Comparison of ENCODE assay signal across 21 cellular contexts in genomic region chr15:88882745-88883144, GRCh38. TPM values are rescaled to one million over a fixed set of nuclear protein-coding genes. Genes with fewer than 3 reads are reported as not detected.
DNase-seq lines count a peak whose midpoint lies in the region; ATAC-seq and TF ChIP-seq lines count a peak whose summit lies in the region.
"Had no signal": no experiment of that assay in that cellular context is flagged by ENCODE, and none has a peak within 500 bp of the region (broad histone marks: within the 10 kb centered on the region; RNA-seq: fewer than 3 reads in every experiment).

No MANE protein-coding gene starts in this region.

- H3K9me2 ChIP-seq in PC-3 (replicated peaks; ENCODE audit: low read length): no peaks in the 10 kb centered on the region

- no peaks in the 10 kb centered on the region for H3K4me1 Mint-ChIP-seq in Caco-2 (ENCODE audit: low read depth, unreplicated experiment)
- H3K4me1 Mint-ChIP-seq: activated CD4-positive, alpha-beta T cell treated with anti-CD3 and anti-CD28 coated beads, Interleukin-2, amount 10 ng/mL, durations not matched to agents 24 days and 14 days had no signal

- H3K27ac ChIP-seq in PC-3 (ENCODE audit: low read length) (no peak overlapping the region), dorsolateral prefrontal cortex (no peak overlapping the region)
- H3K27ac ChIP-seq: C4-2B, skin epidermis, upper lobe of right lung had no signal

- H3F3A ChIP-seq in PC-3 (ENCODE audit: low read length, unreplicated experiment): no peaks in the 10 kb centered on the region

- H3K4me1 ChIP-seq in PC-3 (ENCODE audit: insufficient read depth, low read length) (peaks cover 3% of the 10 kb centered on the region; the same call in 1 of the 2 replicates), Caco-2 (no peaks in the 10 kb centered on the region)
- H3K4me1 ChIP-seq: upper lobe of right lung had no signal

- TF ChIP-seq CTCF in AG10803 (conservative IDR thresholded peaks at IDR 0.05; ENCODE audit: low read length): no peak
- no peak for TF ChIP-seq CTCF in PC-3 (conservative IDR thresholded peaks at IDR 0.05; ENCODE audit: low read depth, low read length)
- TF ChIP-seq CTCF in Caco-2 (IDR thresholded peaks at IDR 0.05; ENCODE audit: insufficient read depth in 1 of 2, low read depth in 1 of 2, low read length in 1 of 2, severe bottlenecking in 1 of 2, unreplicated experiment in 1 of 2): no peak
- TF ChIP-seq CTCF in dorsolateral prefrontal cortex (IDR thresholded peaks at IDR 0.05 in 54 of 56, conservative IDR thresholded peaks at IDR 0.05 in 2 of 56; ENCODE audit: low read depth in 1 of 56, partially characterized antibody in 56 of 56): no peak

- H3K79me2 ChIP-seq in PC-3 (ENCODE audit: low read length): no peaks in the 10 kb centered on the region

- no peaks in the 10 kb centered on the region for H3K27me3 Mint-ChIP-seq in Caco-2 (ENCODE audit: insufficient read depth, unreplicated experiment)
- H3K27me3 Mint-ChIP-seq: activated CD4-positive, alpha-beta T cell treated with anti-CD3 and anti-CD28 coated beads, Interleukin-2, amount 10 ng/mL, durations not matched to agents 24 days and 14 days; progenitor cell of endocrine pancreas had no signal

- H4K20me1 ChIP-seq in PC-3 (ENCODE audit: low read length): no peaks in the 10 kb centered on the region

- no peak overlapping the region for H3K4me3 Mint-ChIP-seq in Caco-2 (ENCODE audit: unreplicated experiment)
- H3K4me3 Mint-ChIP-seq: activated CD4-positive, alpha-beta T cell treated with anti-CD3 and anti-CD28 coated beads, Interleukin-2, amount 10 ng/mL, durations not matched to agents 24 days and 14 days had no signal

- H2AFZ ChIP-seq in PC-3 (ENCODE audit: low read length): no peak overlapping the region

- intact Hi-C loops in PC-3 (cut with micrococcal nuclease): no loop called here
- intact Hi-C loops in Caco-2 (cut with micrococcal nuclease; ENCODE audit: unreplicated experiment): no loop called here
- intact Hi-C loops in dorsolateral prefrontal cortex (cut with DNase I): no loop called here

- H3K4me3 ChIP-seq in AG10803 (ENCODE audit: low read length) (no peak overlapping the region), PC-3 (ENCODE audit: low read length) (no peak overlapping the region), Caco-2 (ENCODE audit: low read depth, low read length) (no peak overlapping the region), dorsolateral prefrontal cortex (no peak overlapping the region)
- H3K4me3 ChIP-seq: K562, skin epidermis, upper lobe of right lung had no signal

- H3K27ac Mint-ChIP-seq in Caco-2 (ENCODE audit: unreplicated experiment): no peak overlapping the region
- H3K27ac Mint-ChIP-seq: activated CD4-positive, alpha-beta T cell treated with anti-CD3 and anti-CD28 coated beads, Interleukin-2, amount 10 ng/mL, durations not matched to agents 24 days and 14 days; progenitor cell of endocrine pancreas had no signal

- H3K36me3 ChIP-seq in PC-3 (ENCODE audit: low read depth, low read length) (no peaks in the 10 kb centered on the region), Caco-2 (ENCODE audit: control insufficient read depth, insufficient read depth, low read length) (no peaks in the 10 kb centered on the region)
- H3K36me3 ChIP-seq: upper lobe of right lung had no signal

- peaks cover 27% of the 10 kb centered on the region for H3K36me3 Mint-ChIP-seq in Caco-2 (ENCODE audit: insufficient read depth, unreplicated experiment)

- no peak overlapping the region for H3K4me2 ChIP-seq in PC-3 (ENCODE audit: low read length)

- DNase-seq in AG10803 (ENCODE audit: low read depth) (peak; percentile 61), PC-3 (peak; percentile 16), dermis blood vessel endothelial cell (peak; percentile 48), kidney tubule cell (ENCODE audit: low spot score) (peak; percentile 59), Caco-2 (no peak), NCI-H146 (lab: John Stamatoyannopoulos, UW) (no peak), Kasumi-1 (lab: John Stamatoyannopoulos, UW) (no peak), dorsolateral prefrontal cortex (no peak)
- DNase-seq: activated CD4-positive, alpha-beta T cell treated with anti-CD3 and anti-CD28 coated beads, Interleukin-2, amount 10 ng/mL, durations not matched to agents 24 days and 14 days; DMS 273 treated with DMSO at 0.1 percent for 48 hours; left colon; NCI-H1048; NCI-H2081 treated with DMSO at 0.1 percent for 48 hours; NCI-H510A treated with DMSO at 0.1 percent for 48 hours; Right ventricle myocardium superior; stimulated activated CD4-positive, alpha-beta T cell treated with anti-CD3 and anti-CD28 coated beads, Interleukin-2, amount 100 ng/mL, for 48 hours; upper lobe of right lung had no signal

- no peaks in the 10 kb centered on the region for H3K9me3 Mint-ChIP-seq in Caco-2 (ENCODE audit: unreplicated experiment)
- H3K9me3 Mint-ChIP-seq: activated CD4-positive, alpha-beta T cell treated with anti-CD3 and anti-CD28 coated beads, Interleukin-2, amount 10 ng/mL, durations not matched to agents 24 days and 14 days had no signal

- H3K9ac ChIP-seq in PC-3 (ENCODE audit: low read length): no peak overlapping the region

- no TSS peak for BruUV-seq in PC-3 (replicated peaks; lab: Mats Ljungman, UMichigan)
- BruUV-seq in Caco-2 (replicated peaks; lab: Mats Ljungman, UMichigan): no TSS peak

- ATAC-seq in PC-3: no peak
- ATAC-seq: K562, left colon, upper lobe of right lung had no signal

- H3K9me3 ChIP-seq in PC-3 (ENCODE audit: low read length): no peaks in the 10 kb centered on the region
- H3K9me3 ChIP-seq in Caco-2: no peaks in the 10 kb centered on the region
- H3K9me3 ChIP-seq: upper lobe of right lung had no signal

- POLR2A ChIA-PET in PC-3 (lab: Charles Lee; ENCODE audit: unreplicated experiment) (no interaction called here), Caco-2 (lab: Charles Lee) (no interaction called here)

- H3K27me3 ChIP-seq in PC-3 (ENCODE audit: low read length) (no peaks in the 10 kb centered on the region), Caco-2 (replicated peaks; ENCODE audit: control insufficient read depth, insufficient read depth, low read length) (no peaks in the 10 kb centered on the region), dorsolateral prefrontal cortex (no peaks in the 10 kb centered on the region)
- H3K27me3 ChIP-seq: upper lobe of right lung had no signal

- CTCF ChIA-PET in PC-3 (lab: Charles Lee) (no interaction called here), Caco-2 (lab: Charles Lee) (no interaction called here)

RNA-seq across cellular contexts. Expression of gene HAPLN3, which starts 12.6 kb away (rescaled TPM):
- total RNA-seq in PC-3 (2014; rRNA removed) (1.0 and 1.1 TPM in 2 replicates), dermis blood vessel endothelial cell (52.2 and 95.6 TPM in 2 replicates), Caco-2 (2022) (16.7 and 16.9 TPM in 2 replicates), dorsolateral prefrontal cortex (10 to 100 TPM in 2 of 120 experiments, 1 to 10 TPM in 115, under 1 TPM in 3; 0.44 to 13.0 (median 3.2) TPM)

RNA-seq across cellular contexts. Expression of gene MFGE8, which starts 30.4 kb away (rescaled TPM):
- total RNA-seq in PC-3 (2014; rRNA removed): 32.0 and 34.2 TPM in 2 replicates
- 48.1 and 49.7 TPM in 2 replicates for total RNA-seq in dermis blood vessel endothelial cell
- 409 and 453 TPM in 2 replicates for total RNA-seq in Caco-2 (2022)
- 100 to 1,000 TPM in 42 of 120 experiments, 10 to 100 TPM in 78; 38.8 to 183 (median 87.0) TPM for total RNA-seq in dorsolateral prefrontal cortex

Comparison
In these comparisons a context has a peak if more than half of its experiments do, and no peak if none do; other contexts are left out.
1. DNase-seq: peak in AG10803 (single experiment), PC-3 (single experiment), dermis blood vessel endothelial cell (single experiment) and kidney tubule cell (single experiment); none in Caco-2 (0 of 2), NCI-H146 (single experiment), Kasumi-1 (0 of 2) and dorsolateral prefrontal cortex (0 of 10).